ENCODE assay signal across 8 cellular contexts in the genomic region with DNA sequence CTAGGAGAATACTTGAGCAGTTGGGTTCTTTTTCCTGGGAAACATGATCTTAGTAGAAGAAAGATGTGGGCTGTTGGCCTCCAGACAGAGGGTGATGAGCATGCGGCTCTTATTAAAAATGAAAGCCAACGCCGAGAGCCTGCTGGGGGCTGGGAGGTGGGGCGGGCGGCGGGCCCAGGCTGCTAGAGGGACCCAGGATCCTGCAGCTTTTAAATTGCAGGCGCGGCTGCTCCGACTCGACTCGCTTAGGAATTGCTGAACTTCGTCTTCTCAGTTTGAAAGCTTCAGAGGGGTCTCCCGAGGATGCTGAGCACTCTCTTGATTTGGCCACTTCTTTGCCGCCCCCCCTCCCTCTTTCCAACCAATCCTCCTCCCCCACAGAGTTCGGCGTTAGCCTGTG. TPM values are rescaled to one million over a fixed set of nuclear protein-coding genes. Genes with fewer than 3 reads are reported as not detected.
DNase-seq lines count a peak whose midpoint lies in the region; ATAC-seq and TF ChIP-seq lines count a peak whose summit lies in the region.

No MANE protein-coding gene starts in this region.

- H3K4me3 ChIP-seq in adrenal gland (peak overlapping the region in 2 of 4 donors; percentile 77 to 98), right atrium auricular region (peak overlapping the region; percentile 75 to 84), sigmoid colon (peak overlapping the region; percentile 74 to 96 (median 94))

- no peak for TF ChIP-seq EP300 in sigmoid colon (IDR thresholded peaks at IDR 0.05)

- DNase-seq in NCI-H1417 (lab: John Stamatoyannopoulos, UW) (peak; percentile 19 to 59 (median 47)), NCI-H1417 treated with DMSO at 0.1 percent for 48 hours (lab: John Stamatoyannopoulos, UW) (no peak), OCI-M1 (lab: John Stamatoyannopoulos, UW) (peak; percentile 79), adrenal gland (peak; percentile 43 to 79 (median 59)), right atrium auricular region (ENCODE audit: low spot score) (no peak), sigmoid colon (peak; percentile 83)

- ATAC-seq in HG03342 (IDR thresholded peaks at IDR 0.05; ENCODE audit: unreplicated experiment) (no peak), GM19463 (IDR thresholded peaks at IDR 0.05; ENCODE audit: unreplicated experiment) (no peak)

- intact Hi-C loops in adrenal gland (cut with DNase I) (no loop called here), sigmoid colon (cut with DNase I) (loop anchor here (5.0 kb wide), 3 partner anchors 71 to 431 kb away; no protein-coding TSS in a partner anchor)

- 0 to 4% (median 2%) methylated on average over 15 to 16 of the region's 16 CpGs for WGBS in adrenal gland, 4 donors
- 1 to 11% methylated on average over 16 of the region's 16 CpGs for WGBS in sigmoid colon, 2 donors

- no peak for TF ChIP-seq CTCF in adrenal gland (IDR thresholded peaks at IDR 0.05)
- TF ChIP-seq CTCF in right atrium auricular region (IDR thresholded peaks at IDR 0.05) = no peak
- no peak for TF ChIP-seq CTCF in sigmoid colon (IDR thresholded peaks at IDR 0.05)

- peak overlapping the region in 4 of 5 donors; percentile 52 to 92 (median 86) for H3K27ac ChIP-seq in adrenal gland
- peak overlapping the region; percentile 92 to 95 for H3K27ac ChIP-seq in right atrium auricular region
- peak overlapping the region; percentile 94 to 99 (median 96) for H3K27ac ChIP-seq in sigmoid colon

- H3K27me3 ChIP-seq in adrenal gland (no peaks in the 10 kb centered on the region), right atrium auricular region (no peaks in the 10 kb centered on the region), sigmoid colon (no peaks in the 10 kb centered on the region)

- peaks cover 11 to 31% of the 10 kb centered on the region in 2 donors for H3K4me1 ChIP-seq in adrenal gland (replicated peaks in 1 of 2)
- peaks cover 0 to 24% of the 10 kb centered on the region in 2 donors for H3K4me1 ChIP-seq in right atrium auricular region
- peaks cover 0 to 45% (median 35%) of the 10 kb centered on the region in 4 donors for H3K4me1 ChIP-seq in sigmoid colon

- no peaks in the 10 kb centered on the region for H3K9me3 ChIP-seq in adrenal gland (replicated peaks in 1 of 3)
- H3K9me3 ChIP-seq in right atrium auricular region = no peaks in the 10 kb centered on the region
- no peaks in the 10 kb centered on the region for H3K9me3 ChIP-seq in sigmoid colon

- no peak for TF ChIP-seq POLR2A in adrenal gland (IDR thresholded peaks at IDR 0.05)
- no peak for TF ChIP-seq POLR2A in sigmoid colon (IDR thresholded peaks at IDR 0.05)

- no peaks in the 10 kb centered on the region for H3K36me3 ChIP-seq in adrenal gland (replicated peaks in 1 of 2)
- peaks cover 6% of the 10 kb centered on the region for H3K36me3 ChIP-seq in right atrium auricular region
- no peaks in the 10 kb centered on the region for H3K36me3 ChIP-seq in sigmoid colon

RNA-seq across cellular contexts. Expression of a gene that starts 1.2 kb away (rescaled TPM):
- total RNA-seq in adrenal gland (10 to 100 TPM; 38.5 to 88.9 (median 59.0) TPM), right atrium auricular region (10 to 100 TPM; 41.3 to 42.5 TPM), sigmoid colon (10 to 100 TPM; 18.9 to 26.6 (median 19.8) TPM)
- polyA plus RNA-seq in adrenal gland (10 to 100 TPM; 25.3 to 27.8 (median 26.0) TPM), sigmoid colon (10 to 100 TPM; 14.4 to 48.5 (median 33.3) TPM)

Comparison
In these comparisons a context has a peak if more than half of its experiments do, and no peak if none do; other contexts are left out.
1. DNase-seq: peak in NCI-H1417 (3 of 3), OCI-M1 (single experiment), adrenal gland (7 of 7) and sigmoid colon (single experiment); none in NCI-H1417 treated with DMSO at 0.1 percent for 48 hours (single experiment) and right atrium auricular region (single experiment).
2. Peak in every context shown above with its lines, with median percentiles within 50 percentile points of each other: H3K27ac ChIP-seq.